Comparison of ENCODE assay signal across 1 cellular context in the genomic region with DNA sequence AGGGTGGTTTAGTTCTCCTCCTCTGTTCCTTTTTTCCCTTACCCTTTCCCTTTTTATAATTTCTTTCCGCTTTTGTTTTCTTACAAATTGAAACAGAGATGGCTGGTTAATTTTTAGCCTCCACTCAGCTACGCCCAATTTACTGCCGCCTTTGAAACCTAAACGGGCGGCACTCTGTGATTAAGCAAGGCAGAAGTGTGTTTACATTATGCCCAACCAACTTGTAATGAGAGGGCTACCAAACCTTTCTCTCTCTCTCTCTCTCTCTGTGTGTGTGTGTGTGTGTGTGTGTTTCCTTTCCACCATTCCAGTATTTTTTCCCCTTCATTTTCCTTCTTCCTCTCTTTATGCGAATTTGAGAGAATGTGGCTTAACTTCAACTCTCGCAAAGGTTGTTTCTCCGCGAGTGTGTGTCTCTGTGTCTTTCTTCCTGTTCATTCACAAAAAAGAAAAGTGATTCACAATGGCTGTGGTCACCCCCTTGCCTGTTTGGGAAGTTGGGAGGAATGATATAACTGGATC.
TF ChIP-seq lines count a peak whose summit lies in the region.

No MANE protein-coding gene starts in this region.

TF ChIP-seq in HepG2, 621 proteins besides CTCF, POLR2A, EP300 and RAD21 (continued from another document and continues in another):
- TF ChIP-seq, protein P1, sequence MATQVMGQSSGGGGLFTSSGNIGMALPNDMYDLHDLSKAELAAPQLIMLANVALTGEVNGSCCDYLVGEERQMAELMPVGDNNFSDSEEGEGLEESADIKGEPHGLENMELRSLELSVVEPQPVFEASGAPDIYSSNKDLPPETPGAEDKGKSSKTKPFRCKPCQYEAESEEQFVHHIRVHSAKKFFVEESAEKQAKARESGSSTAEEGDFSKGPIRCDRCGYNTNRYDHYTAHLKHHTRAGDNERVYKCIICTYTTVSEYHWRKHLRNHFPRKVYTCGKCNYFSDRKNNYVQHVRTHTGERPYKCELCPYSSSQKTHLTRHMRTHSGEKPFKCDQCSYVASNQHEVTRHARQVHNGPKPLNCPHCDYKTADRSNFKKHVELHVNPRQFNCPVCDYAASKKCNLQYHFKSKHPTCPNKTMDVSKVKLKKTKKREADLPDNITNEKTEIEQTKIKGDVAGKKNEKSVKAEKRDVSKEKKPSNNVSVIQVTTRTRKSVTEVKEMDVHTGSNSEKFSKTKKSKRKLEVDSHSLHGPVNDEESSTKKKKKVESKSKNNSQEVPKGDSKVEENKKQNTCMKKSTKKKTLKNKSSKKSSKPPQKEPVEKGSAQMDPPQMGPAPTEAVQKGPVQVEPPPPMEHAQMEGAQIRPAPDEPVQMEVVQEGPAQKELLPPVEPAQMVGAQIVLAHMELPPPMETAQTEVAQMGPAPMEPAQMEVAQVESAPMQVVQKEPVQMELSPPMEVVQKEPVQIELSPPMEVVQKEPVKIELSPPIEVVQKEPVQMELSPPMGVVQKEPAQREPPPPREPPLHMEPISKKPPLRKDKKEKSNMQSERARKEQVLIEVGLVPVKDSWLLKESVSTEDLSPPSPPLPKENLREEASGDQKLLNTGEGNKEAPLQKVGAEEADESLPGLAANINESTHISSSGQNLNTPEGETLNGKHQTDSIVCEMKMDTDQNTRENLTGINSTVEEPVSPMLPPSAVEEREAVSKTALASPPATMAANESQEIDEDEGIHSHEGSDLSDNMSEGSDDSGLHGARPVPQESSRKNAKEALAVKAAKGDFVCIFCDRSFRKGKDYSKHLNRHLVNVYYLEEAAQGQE (IDR thresholded peaks at IDR 0.05; ENCODE audit: borderline replicate concordance in 1 of 2, low read depth in 1 of 2, low read length in 2 of 2), result 0 out of 4 replicates have a peak, but pooled peaks of 1 of the 2 experiments have one; percentile 26
- TF ChIP-seq ZSCAN25 (CRISPR knock-in tag; IDR thresholded peaks at IDR 0.05) (peak; percentile 77), SOX13 (IDR thresholded peaks at IDR 0.05) (peak; percentile 63; the same call in 1 of the 2 replicates), SOX13 (CRISPR knock-in tag; conservative IDR thresholded peaks at IDR 0.05 in 1 of 2, IDR thresholded peaks at IDR 0.05 in 1 of 2) (peak in 1 of 2 experiments; percentile 91; a peak in 2 of 4 replicates), IRF2 (CRISPR knock-in tag; IDR thresholded peaks at IDR 0.05) (peak; percentile 91), ZNF557 (CRISPR knock-in tag; IDR thresholded peaks at IDR 0.05) (peak; percentile 68; the same call in 1 of the 2 replicates), PPARG (CRISPR knock-in tag; conservative IDR thresholded peaks at IDR 0.05) (peak; percentile 37; the same call in 1 of the 2 replicates), HDAC2 (CRISPR knock-in tag; IDR thresholded peaks at IDR 0.05) (peak; percentile 91), U2AF2 (IDR thresholded peaks at IDR 0.05; ENCODE audit: low read depth, low read length) (no peak), FOSL1 (CRISPR knock-in tag; IDR thresholded peaks at IDR 0.05; ENCODE audit: borderline replicate concordance) (no peak), ZNF124 (CRISPR knock-in tag; IDR thresholded peaks at IDR 0.05) (0 out of 2 replicates have a peak, but pooled peaks have one; percentile 40), TBP (CRISPR knock-in tag; IDR thresholded peaks at IDR 0.05) (no peak), ZSCAN30 (CRISPR knock-in tag; IDR thresholded peaks at IDR 0.05) (no peak), KLF6 (CRISPR knock-in tag; IDR thresholded peaks at IDR 0.05) (0 out of 2 replicates have a peak, but pooled peaks have one; percentile 42), CHD4 (IDR thresholded peaks at IDR 0.05; ENCODE audit: borderline replicate concordance, low read length) (peak; percentile 79; the same call in 1 of the 2 replicates), SYNCRIP (IDR thresholded peaks at IDR 0.05; ENCODE audit: insufficient read depth, low read depth, low read length) (no peak), CENPT (CRISPR knock-in tag; IDR thresholded peaks at IDR 0.05; ENCODE audit: low read depth) (no peak), BCL6 (CRISPR knock-in tag; IDR thresholded peaks at IDR 0.05) (peak; percentile 62; the same call in 1 of the 2 replicates), ZNF253 (CRISPR knock-in tag; IDR thresholded peaks at IDR 0.05; ENCODE audit: borderline replicate concordance) (no peak), ZNF136 (CRISPR knock-in tag; IDR thresholded peaks at IDR 0.05; ENCODE audit: low read depth) (no peak), ZBTB20 (CRISPR knock-in tag; IDR thresholded peaks at IDR 0.05; ENCODE audit: borderline replicate concordance, low read depth) (no peak; the same call in 1 of the 2 replicates)
- TF ChIP-seq, protein P2, sequence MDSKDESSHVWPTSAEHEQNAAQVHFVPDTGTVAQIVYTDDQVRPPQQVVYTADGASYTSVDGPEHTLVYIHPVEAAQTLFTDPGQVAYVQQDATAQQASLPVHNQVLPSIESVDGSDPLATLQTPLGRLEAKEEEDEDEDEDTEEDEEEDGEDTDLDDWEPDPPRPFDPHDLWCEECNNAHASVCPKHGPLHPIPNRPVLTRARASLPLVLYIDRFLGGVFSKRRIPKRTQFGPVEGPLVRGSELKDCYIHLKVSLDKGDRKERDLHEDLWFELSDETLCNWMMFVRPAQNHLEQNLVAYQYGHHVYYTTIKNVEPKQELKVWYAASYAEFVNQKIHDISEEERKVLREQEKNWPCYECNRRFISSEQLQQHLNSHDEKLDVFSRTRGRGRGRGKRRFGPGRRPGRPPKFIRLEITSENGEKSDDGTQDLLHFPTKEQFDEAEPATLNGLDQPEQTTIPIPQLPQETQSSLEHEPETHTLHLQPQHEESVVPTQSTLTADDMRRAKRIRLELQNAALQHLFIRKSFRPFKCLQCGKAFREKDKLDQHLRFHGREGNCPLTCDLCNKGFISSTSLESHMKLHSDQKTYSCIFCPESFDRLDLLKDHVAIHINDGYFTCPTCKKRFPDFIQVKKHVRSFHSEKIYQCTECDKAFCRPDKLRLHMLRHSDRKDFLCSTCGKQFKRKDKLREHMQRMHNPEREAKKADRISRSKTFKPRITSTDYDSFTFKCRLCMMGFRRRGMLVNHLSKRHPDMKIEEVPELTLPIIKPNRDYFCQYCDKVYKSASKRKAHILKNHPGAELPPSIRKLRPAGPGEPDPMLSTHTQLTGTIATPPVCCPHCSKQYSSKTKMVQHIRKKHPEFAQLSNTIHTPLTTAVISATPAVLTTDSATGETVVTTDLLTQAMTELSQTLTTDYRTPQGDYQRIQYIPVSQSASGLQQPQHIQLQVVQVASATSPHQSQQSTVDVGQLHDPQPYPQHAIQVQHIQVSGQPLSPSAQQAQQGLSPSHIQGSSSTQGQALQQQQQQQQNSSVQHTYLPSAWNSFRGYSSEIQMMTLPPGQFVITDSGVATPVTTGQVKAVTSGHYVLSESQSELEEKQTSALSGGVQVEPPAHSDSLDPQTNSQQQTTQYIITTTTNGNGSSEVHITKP (CRISPR knock-in tag; IDR thresholded peaks at IDR 0.05; ENCODE audit: low read depth), result no peak
- TF ChIP-seq, protein P3, sequence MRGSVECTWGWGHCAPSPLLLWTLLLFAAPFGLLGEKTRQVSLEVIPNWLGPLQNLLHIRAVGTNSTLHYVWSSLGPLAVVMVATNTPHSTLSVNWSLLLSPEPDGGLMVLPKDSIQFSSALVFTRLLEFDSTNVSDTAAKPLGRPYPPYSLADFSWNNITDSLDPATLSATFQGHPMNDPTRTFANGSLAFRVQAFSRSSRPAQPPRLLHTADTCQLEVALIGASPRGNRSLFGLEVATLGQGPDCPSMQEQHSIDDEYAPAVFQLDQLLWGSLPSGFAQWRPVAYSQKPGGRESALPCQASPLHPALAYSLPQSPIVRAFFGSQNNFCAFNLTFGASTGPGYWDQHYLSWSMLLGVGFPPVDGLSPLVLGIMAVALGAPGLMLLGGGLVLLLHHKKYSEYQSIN (CRISPR knock-in tag; IDR thresholded peaks at IDR 0.05; ENCODE audit: borderline replicate concordance), result no peak
- TF ChIP-seq, protein P4, sequence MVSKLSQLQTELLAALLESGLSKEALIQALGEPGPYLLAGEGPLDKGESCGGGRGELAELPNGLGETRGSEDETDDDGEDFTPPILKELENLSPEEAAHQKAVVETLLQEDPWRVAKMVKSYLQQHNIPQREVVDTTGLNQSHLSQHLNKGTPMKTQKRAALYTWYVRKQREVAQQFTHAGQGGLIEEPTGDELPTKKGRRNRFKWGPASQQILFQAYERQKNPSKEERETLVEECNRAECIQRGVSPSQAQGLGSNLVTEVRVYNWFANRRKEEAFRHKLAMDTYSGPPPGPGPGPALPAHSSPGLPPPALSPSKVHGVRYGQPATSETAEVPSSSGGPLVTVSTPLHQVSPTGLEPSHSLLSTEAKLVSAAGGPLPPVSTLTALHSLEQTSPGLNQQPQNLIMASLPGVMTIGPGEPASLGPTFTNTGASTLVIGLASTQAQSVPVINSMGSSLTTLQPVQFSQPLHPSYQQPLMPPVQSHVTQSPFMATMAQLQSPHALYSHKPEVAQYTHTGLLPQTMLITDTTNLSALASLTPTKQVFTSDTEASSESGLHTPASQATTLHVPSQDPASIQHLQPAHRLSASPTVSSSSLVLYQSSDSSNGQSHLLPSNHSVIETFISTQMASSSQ (IDR thresholded peaks at IDR 0.05; ENCODE audit: low read depth), result peak; percentile 98
- TF ChIP-seq, protein P4 (CRISPR knock-in tag; IDR thresholded peaks at IDR 0.05; ENCODE audit: borderline replicate concordance), result peak; percentile 99
- TF ChIP-seq, protein P5, sequence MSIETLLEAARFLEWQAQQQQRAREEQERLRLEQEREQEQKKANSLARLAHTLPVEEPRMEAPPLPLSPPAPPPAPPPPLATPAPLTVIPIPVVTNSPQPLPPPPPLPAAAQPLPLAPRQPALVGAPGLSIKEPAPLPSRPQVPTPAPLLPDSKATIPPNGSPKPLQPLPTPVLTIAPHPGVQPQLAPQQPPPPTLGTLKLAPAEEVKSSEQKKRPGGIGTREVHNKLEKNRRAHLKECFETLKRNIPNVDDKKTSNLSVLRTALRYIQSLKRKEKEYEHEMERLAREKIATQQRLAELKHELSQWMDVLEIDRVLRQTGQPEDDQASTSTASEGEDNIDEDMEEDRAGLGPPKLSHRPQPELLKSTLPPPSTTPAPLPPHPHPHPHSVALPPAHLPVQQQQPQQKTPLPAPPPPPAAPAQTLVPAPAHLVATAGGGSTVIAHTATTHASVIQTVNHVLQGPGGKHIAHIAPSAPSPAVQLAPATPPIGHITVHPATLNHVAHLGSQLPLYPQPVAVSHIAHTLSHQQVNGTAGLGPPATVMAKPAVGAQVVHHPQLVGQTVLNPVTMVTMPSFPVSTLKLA (IDR thresholded peaks at IDR 0.05), result peak; percentile 45; the same call in 1 of the 2 replicates
- TF ChIP-seq, protein P6, sequence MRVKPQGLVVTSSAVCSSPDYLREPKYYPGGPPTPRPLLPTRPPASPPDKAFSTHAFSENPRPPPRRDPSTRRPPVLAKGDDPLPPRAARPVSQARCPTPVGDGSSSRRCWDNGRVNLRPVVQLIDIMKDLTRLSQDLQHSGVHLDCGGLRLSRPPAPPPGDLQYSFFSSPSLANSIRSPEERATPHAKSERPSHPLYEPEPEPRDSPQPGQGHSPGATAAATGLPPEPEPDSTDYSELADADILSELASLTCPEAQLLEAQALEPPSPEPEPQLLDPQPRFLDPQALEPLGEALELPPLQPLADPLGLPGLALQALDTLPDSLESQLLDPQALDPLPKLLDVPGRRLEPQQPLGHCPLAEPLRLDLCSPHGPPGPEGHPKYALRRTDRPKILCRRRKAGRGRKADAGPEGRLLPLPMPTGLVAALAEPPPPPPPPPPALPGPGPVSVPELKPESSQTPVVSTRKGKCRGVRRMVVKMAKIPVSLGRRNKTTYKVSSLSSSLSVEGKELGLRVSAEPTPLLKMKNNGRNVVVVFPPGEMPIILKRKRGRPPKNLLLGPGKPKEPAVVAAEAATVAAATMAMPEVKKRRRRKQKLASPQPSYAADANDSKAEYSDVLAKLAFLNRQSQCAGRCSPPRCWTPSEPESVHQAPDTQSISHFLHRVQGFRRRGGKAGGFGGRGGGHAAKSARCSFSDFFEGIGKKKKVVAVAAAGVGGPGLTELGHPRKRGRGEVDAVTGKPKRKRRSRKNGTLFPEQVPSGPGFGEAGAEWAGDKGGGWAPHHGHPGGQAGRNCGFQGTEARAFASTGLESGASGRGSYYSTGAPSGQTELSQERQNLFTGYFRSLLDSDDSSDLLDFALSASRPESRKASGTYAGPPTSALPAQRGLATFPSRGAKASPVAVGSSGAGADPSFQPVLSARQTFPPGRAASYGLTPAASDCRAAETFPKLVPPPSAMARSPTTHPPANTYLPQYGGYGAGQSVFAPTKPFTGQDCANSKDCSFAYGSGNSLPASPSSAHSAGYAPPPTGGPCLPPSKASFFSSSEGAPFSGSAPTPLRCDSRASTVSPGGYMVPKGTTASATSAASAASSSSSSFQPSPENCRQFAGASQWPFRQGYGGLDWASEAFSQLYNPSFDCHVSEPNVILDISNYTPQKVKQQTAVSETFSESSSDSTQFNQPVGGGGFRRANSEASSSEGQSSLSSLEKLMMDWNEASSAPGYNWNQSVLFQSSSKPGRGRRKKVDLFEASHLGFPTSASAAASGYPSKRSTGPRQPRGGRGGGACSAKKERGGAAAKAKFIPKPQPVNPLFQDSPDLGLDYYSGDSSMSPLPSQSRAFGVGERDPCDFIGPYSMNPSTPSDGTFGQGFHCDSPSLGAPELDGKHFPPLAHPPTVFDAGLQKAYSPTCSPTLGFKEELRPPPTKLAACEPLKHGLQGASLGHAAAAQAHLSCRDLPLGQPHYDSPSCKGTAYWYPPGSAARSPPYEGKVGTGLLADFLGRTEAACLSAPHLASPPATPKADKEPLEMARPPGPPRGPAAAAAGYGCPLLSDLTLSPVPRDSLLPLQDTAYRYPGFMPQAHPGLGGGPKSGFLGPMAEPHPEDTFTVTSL (CRISPR knock-in tag; IDR thresholded peaks at IDR 0.05; ENCODE audit: borderline replicate concordance), result peak; percentile 71; the same call in 1 of the 2 replicates
- TF ChIP-seq, protein P7, sequence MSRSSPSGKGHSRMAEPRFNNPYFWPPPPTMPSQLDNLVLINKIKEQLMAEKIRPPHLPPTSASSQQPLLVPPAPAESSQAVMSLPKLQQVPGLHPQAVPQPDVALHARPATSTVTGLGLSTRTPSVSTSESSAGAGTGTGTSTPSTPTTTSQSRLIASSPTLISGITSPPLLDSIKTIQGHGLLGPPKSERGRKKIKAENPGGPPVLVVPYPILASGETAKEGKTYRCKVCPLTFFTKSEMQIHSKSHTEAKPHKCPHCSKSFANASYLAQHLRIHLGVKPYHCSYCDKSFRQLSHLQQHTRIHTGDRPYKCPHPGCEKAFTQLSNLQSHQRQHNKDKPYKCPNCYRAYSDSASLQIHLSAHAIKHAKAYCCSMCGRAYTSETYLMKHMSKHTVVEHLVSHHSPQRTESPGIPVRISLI (CRISPR knock-in tag; IDR thresholded peaks at IDR 0.05; ENCODE audit: borderline replicate concordance), result peak; percentile 76; the same call in 1 of the 2 replicates
